In the genomic region with DNA sequence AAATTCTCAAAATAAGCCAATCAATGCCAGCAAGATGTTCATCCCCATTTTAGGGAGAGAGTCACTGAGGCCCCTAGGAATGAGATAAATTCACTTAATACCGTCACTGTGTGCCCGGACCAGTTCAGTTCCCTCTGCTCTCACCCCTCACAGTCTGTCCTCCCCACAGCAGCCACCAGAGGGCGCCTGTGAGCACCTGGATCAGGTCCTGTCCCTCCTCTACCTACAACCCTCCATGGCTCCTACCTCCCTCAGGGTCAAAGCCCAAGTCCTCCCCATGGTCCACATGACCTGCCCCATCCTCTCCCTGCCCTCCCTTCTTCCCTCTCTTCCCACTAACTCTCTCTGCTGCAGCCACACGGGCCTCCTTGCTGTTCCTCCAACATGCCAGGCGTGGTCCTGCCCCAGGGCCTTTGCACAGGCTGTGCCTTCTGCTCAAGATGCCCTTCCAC, we compare ENCODE assay signal across 1 cellular context.
TF ChIP-seq lines count a peak whose summit lies in the region.

No MANE protein-coding gene starts in this region.

TF ChIP-seq in H1, 55 proteins besides CTCF, POLR2A, EP300 and RAD21:
- TF ChIP-seq SP4 (IDR thresholded peaks at IDR 0.05; ENCODE audit: low read length): no peak
- TF ChIP-seq HDAC2 (IDR thresholded peaks at IDR 0.05; ENCODE audit: borderline replicate concordance in 1 of 2, low read depth in 2 of 2, low read length in 2 of 2): peak in 1 of 2 experiments; percentile 93; a peak in 2 of 4 replicates
- TF ChIP-seq CTBP2 (IDR thresholded peaks at IDR 0.05; ENCODE audit: borderline replicate concordance, insufficient read depth, insufficient read length, low read length): no peak
- TF ChIP-seq KDM5A (IDR thresholded peaks at IDR 0.05; ENCODE audit: low read length): no peak
- peak; percentile 99 for TF ChIP-seq KDM1A (IDR thresholded peaks at IDR 0.05; ENCODE audit: borderline replicate concordance, low read length)
